ENCODE assay signal across 1 cellular context in genomic region chr19:48867922-48868195, GRCh38.
TF ChIP-seq lines count a peak whose summit lies in the region.

No MANE protein-coding gene starts in this region.

TF ChIP-seq in A549, 52 proteins besides CTCF, POLR2A, EP300 and RAD21:
- TF ChIP-seq HES2 (IDR thresholded peaks at IDR 0.05), result no peak
- no peak for TF ChIP-seq RNF2 (IDR thresholded peaks at IDR 0.05; ENCODE audit: borderline replicate concordance, low read depth)
- TF ChIP-seq BHLHE40 (IDR thresholded peaks at IDR 0.05; ENCODE audit: low read depth, low read length), result no peak
- no peak for TF ChIP-seq KDM1A (IDR thresholded peaks at IDR 0.05; ENCODE audit: low read depth)
- TF ChIP-seq USF2 (IDR thresholded peaks at IDR 0.05), result no peak
- no peak for TF ChIP-seq E2F6 (IDR thresholded peaks at IDR 0.05; ENCODE audit: borderline replicate concordance, low read depth)
TF ChIP-seq in A549: peak in this region for 0.
